8 cellular contexts compared by ENCODE assay signal in the genomic region with DNA sequence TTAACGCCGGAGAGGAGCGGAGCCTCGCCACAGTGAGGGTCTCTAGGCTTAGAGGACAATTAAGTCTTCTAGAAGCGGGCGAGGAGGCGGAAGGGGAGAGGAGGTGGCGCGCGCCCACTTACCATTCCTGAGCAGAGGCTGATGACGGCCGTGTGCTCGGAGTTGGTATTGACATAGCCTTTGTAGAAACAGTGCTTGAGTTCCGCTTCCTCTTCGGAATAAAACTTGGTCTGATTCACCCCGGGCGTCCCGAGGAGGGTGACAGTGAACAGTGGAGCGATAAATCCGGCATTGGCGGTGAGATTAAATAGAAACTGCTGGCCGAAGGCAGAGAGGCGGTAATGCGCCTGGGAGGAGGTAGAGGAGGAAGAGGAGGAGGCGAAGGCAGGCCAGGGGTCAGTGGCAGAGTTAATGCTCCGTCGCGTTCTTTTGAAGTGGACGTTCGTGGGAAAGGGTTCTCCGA. TPM values are rescaled to one million over a fixed set of nuclear protein-coding genes. Genes with fewer than 3 reads are reported as not detected.
DNase-seq lines count a peak whose midpoint lies in the region; ATAC-seq and TF ChIP-seq lines count a peak whose summit lies in the region.

No MANE protein-coding gene starts in this region.

- H3K4me1 ChIP-seq in A673 (ENCODE audit: insufficient read depth, low read length, poor library complexity, severe bottlenecking) (peaks cover 15% of the 10 kb centered on the region), mammary epithelial cell (ENCODE audit: insufficient read depth, low read length) (peaks cover 10% of the 10 kb centered on the region), tibial nerve (peaks cover 0 to 64% (median 2%) of the 10 kb centered on the region in 4 donors)

- H3K27ac ChIP-seq in A673 (ENCODE audit: low read depth, low read length, poor library complexity, severe bottlenecking) (no peak overlapping the region), mammary epithelial cell (ENCODE audit: insufficient read depth, low read depth, low read length) (peak overlapping the region; percentile 34), tibial nerve (peak overlapping the region; percentile 87 to 98 (median 94))

- POLR2A ChIA-PET in A673 (lab: Charles Lee; ENCODE audit: low non-redundant PET): no interaction called here

- H3K4me3 ChIP-seq in A673 (ENCODE audit: low read depth, low read length, poor library complexity, severe bottlenecking): peak overlapping the region; percentile 49
- peak overlapping the region; percentile 64 to 71 (median 69) for H3K4me3 ChIP-seq in mammary epithelial cell (replicated peaks in 1 of 3; ENCODE audit: insufficient read depth in 1 of 3, low read depth in 2 of 3, low read length in 3 of 3)
- H3K4me3 ChIP-seq in tibial nerve: peak overlapping the region; percentile 57 to 78 (median 65)

- no TSS peak for BruUV-seq in A673 (replicated peaks; lab: Mats Ljungman, UMichigan)
- BruUV-seq in mammary epithelial cell (replicated peaks; lab: Mats Ljungman, UMichigan): no TSS peak

- CTCF ChIA-PET in A673 (lab: Charles Lee) (no interaction called here), mammary epithelial cell (lab: Charles Lee; ENCODE audit: low non-redundant PET) (no interaction called here)

- TF ChIP-seq EP300 in tibial nerve (IDR thresholded peaks at IDR 0.05): no peak

- 3% methylated on average over 8 of the region's 31 CpGs for WGBS in mammary epithelial cell (ENCODE audit: low coverage, missing lambda C conversion rate)
- 1% methylated on average over 31 of the region's 31 CpGs for WGBS in tibial nerve, 2 donors

- ATAC-seq in left lobe of liver (peak; percentile 42), GM18517 (IDR thresholded peaks at IDR 0.05; ENCODE audit: unreplicated experiment) (no peak), GM19324 (IDR thresholded peaks at IDR 0.05; ENCODE audit: low FRiP score, unreplicated experiment) (no peak), HG03520 (IDR thresholded peaks at IDR 0.05; ENCODE audit: unreplicated experiment) (no peak)

- no peaks in the 10 kb centered on the region for H3K79me2 ChIP-seq in mammary epithelial cell (ENCODE audit: insufficient read depth, low read length)

- H4K20me1 ChIP-seq in mammary epithelial cell (ENCODE audit: insufficient read depth, low read length): no peaks in the 10 kb centered on the region

- H2AFZ ChIP-seq in mammary epithelial cell (ENCODE audit: low read depth, low read length): peak overlapping the region; percentile 94

- H3K27me3 ChIP-seq in A673 (replicated peaks; ENCODE audit: insufficient read depth, low read depth, low read length, poor library complexity) (no peaks in the 10 kb centered on the region), mammary epithelial cell (ENCODE audit: insufficient read depth, low read length) (no peaks in the 10 kb centered on the region), tibial nerve (no peaks in the 10 kb centered on the region)

- H3K36me3 ChIP-seq in A673 (ENCODE audit: insufficient read depth, low read length, poor library complexity, severe bottlenecking) (no peaks in the 10 kb centered on the region), mammary epithelial cell (ENCODE audit: insufficient read depth, low read length) (no peaks in the 10 kb centered on the region), tibial nerve (peaks cover 0 to 1% (median 0%) of the 10 kb centered on the region in 3 donors)

- dilution Hi-C loops in mammary epithelial cell (cut with HindIII; ENCODE audit: low sequenced_read_pairs): no loop called here

- H3K4me2 ChIP-seq in mammary epithelial cell (ENCODE audit: insufficient read depth, low read depth, low read length): peak overlapping the region; percentile 99

- intact Hi-C loops in A673 (cut with micrococcal nuclease; ENCODE audit: unreplicated experiment): loop anchor here (5.0 kb wide), 1 partner anchor 481 kb away; no protein-coding TSS in a partner anchor
- intact Hi-C loops in mammary epithelial cell (cut with micrococcal nuclease): loop anchor here (1.0 to 5.0 kb wide), 3 partner anchors 109 to 484 kb away; no protein-coding TSS in a partner anchor

- in situ Hi-C loops in mammary epithelial cell (cut with MboI; ENCODE audit: low sequenced_read_pairs in 2 of 2): no loop called here

- TF ChIP-seq CTCF in A673 (conservative IDR thresholded peaks at IDR 0.05; ENCODE audit: low read depth, low read length) (no peak), mammary epithelial cell (conservative IDR thresholded peaks at IDR 0.05 in 1 of 2, IDR thresholded peaks at IDR 0.05 in 1 of 2; ENCODE audit: extremely low read depth in 1 of 2, insufficient read depth in 1 of 2, low read depth in 1 of 2, low read length in 2 of 2) (no peak), tibial nerve (IDR thresholded peaks at IDR 0.05) (no peak)

- DNase-seq in A673 (ENCODE audit: low spot score): peak; percentile 41
- peak; percentile 2 for DNase-seq in HT-29 (ENCODE audit: low spot score)
- peak; percentile 66 for DNase-seq in mammary epithelial cell
- DNase-seq in left lobe of liver (ENCODE audit: low spot score): no peak
- no peak for DNase-seq in tibial nerve (ENCODE audit: low spot score in 2 of 2)

- H3K9ac ChIP-seq in mammary epithelial cell (ENCODE audit: insufficient read depth, low read length): peak overlapping the region; percentile 64

- no peaks in the 10 kb centered on the region for H3K9me3 ChIP-seq in A673 (ENCODE audit: low read depth, low read length, poor library complexity, severe bottlenecking)
- no peaks in the 10 kb centered on the region for H3K9me3 ChIP-seq in mammary epithelial cell (replicated peaks; ENCODE audit: insufficient read depth, low read length)
- H3K9me3 ChIP-seq in tibial nerve: no peaks in the 10 kb centered on the region

- no peak for TF ChIP-seq POLR2A in tibial nerve (IDR thresholded peaks at IDR 0.05)

RNA-seq across cellular contexts. Expression of gene ADAMTS9, which starts 1.3 kb away (rescaled TPM):
- total RNA-seq in A673 (2021): 0.26 TPM in 2 replicates
- 0.05 TPM in 1 of 2 replicates, not detected in the other for total RNA-seq in HT-29 (2014; rRNA removed; shearing (Covaris generic))
- total RNA-seq in mammary epithelial cell: 1 to 10 TPM; 2.7 to 7.5 TPM
- polyA plus RNA-seq in mammary epithelial cell: 0.31 TPM
- polyA minus RNA-seq in mammary epithelial cell: 7.0 TPM
- 0.81 TPM for total RNA-seq in left lobe of liver
- 100 to 1,000 TPM in 1 of 4 donors, 10 to 100 TPM in 3; 79.1 to 145 (median 95.0) TPM for total RNA-seq in tibial nerve

Comparison
In these comparisons a context has a peak if more than half of its experiments do, and no peak if none do; other contexts are left out.
1. DNase-seq: peak in A673 (single experiment), HT-29 (single experiment) and mammary epithelial cell (single experiment); none in left lobe of liver (single experiment) and tibial nerve (0 of 2).
2. RNA of gene ADAMTS9, which starts 1.3 kb away (total RNA-seq): 79.1 to 145 TPM in tibial nerve; 2.7 to 7.5 TPM in mammary epithelial cell, 0.81 TPM in left lobe of liver (single experiment), 0.26 TPM in A673 and 0.05 TPM in HT-29; every median in the first group is over 4 times any median in the second.
3. Peak in every context shown above with its lines, with median percentiles within 50 percentile points of each other: H3K4me3 ChIP-seq.